In the genomic region with DNA sequence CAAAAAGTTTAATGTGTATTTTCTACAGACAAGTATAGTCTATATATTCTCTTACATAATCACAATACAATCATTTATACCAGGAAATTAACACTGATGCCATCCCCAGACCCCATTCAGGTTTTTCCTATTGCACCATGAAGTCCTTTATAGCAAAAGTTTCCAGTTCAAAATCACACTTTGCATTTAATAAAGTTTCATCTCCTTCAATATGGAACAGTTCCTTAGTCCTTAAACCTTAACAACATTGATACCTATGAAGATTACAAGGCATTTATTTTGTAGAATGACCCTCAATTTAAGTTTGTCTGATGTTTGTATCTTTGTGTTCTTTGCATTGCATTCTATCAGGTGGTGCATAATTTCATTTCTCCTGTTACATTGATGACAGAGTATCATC, we compare ENCODE assay signal across 18 cellular contexts.
"Had no signal": no experiment of that assay in that cellular context is flagged by ENCODE, and none has a peak within 500 bp of the region (broad histone marks: within the 10 kb centered on the region; RNA-seq: fewer than 3 reads in every experiment).

No MANE protein-coding gene starts in this region.

- H3K27ac ChIP-seq: uterus, WERI-Rb-1 had no signal

- H3K27ac Mint-ChIP-seq: activated T-helper 1 cell treated with anti-CD3 and anti-CD28 coated beads, Interleukin-12 subunit alpha, Interleukin-12 subunit beta, Interleukin-2, Interleukin-4 antibody, amounts not matched to agents 30 ng/mL and 10 ng/mL and 1 ng/mL, durations not matched to agents 14 hours and 24 hours and 36 hours had no signal

- H3K4me3 ChIP-seq: tibial nerve, uterus had no signal

- H3K27me3 ChIP-seq: tibial nerve, uterus had no signal

- H3K4me1 ChIP-seq: uterus had no signal

- H3K27me3 Mint-ChIP-seq: activated CD4-positive, alpha-beta memory T cell treated with anti-CD3 and anti-CD28 coated beads for 36 hours; activated CD4-positive, alpha-beta T cell treated with anti-CD3 and anti-CD28 coated beads for 36 hours; activated naive CD8-positive, alpha-beta T cell treated with anti-CD3 and anti-CD28 coated beads for 36 hours had no signal

- H3K9me3 ChIP-seq: tibial nerve, uterus had no signal

- DNase-seq: activated CD4-positive, alpha-beta memory T cell treated with anti-CD3 and anti-CD28 coated beads for 36 hours; activated CD4-positive, alpha-beta T cell treated with anti-CD3 and anti-CD28 coated beads for 36 hours; activated naive CD4-positive, alpha-beta T cell; activated naive CD8-positive, alpha-beta T cell treated with anti-CD3 and anti-CD28 coated beads for 36 hours; activated T-cell treated with anti-CD3 and anti-CD28 coated beads for 4 hours; amniotic stem cell; foreskin fibroblast; mesenchymal stem cell; naive thymus-derived CD4-positive, alpha-beta T cell; nucleus accumbens; stimulated activated CD4-positive, alpha-beta T cell treated with anti-CD3 and anti-CD28 coated beads, Interleukin-12 subunit alpha, Interleukin-12 subunit beta, amount 100 ng/mL, for 4 hours; stimulated activated CD4-positive, alpha-beta T cell treated with anti-CD3 and anti-CD28 coated beads, Interleukin-2, amount 100 ng/mL, for 24 hours; stimulated activated naive CD8-positive, alpha-beta T cell treated with anti-CD3 and anti-CD28 coated beads, Interleukin-15, Interleukin-2, amounts not matched to agents 100 U/mL and 50 U/mL, for 24 hours; substantia nigra; uterus; WERI-Rb-1 had no signal

- H3K9me3 Mint-ChIP-seq: activated CD4-positive, alpha-beta memory T cell treated with anti-CD3 and anti-CD28 coated beads for 36 hours; activated naive CD8-positive, alpha-beta T cell treated with anti-CD3 and anti-CD28 coated beads for 36 hours; activated T-helper 1 cell treated with anti-CD3 and anti-CD28 coated beads, Interleukin-12 subunit alpha, Interleukin-12 subunit beta, Interleukin-2, Interleukin-4 antibody, amounts not matched to agents 30 ng/mL and 10 ng/mL and 1 ng/mL, durations not matched to agents 14 hours and 24 hours and 36 hours had no signal

- H3K36me3 ChIP-seq: tibial nerve, uterus had no signal
